In the genomic region with DNA sequence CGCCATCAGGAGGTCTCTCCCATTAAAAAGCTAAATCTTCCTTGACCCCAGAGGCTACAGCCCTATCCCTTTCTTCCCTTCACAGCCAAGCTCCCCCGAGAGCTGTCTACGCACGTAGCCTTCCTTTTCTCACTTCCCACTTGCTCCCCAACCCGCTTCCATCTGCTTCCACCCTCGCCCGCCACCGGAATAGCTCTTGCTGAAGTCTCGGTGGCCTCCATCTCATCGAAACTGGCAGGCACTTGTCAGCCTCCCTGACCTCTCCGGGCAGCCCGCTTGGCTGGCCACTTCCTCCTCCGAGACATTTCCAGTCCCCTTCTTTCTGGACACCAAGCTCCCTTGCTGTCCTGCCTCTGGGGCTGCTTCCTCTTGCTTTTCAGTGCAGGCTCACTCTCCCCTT, we compare ENCODE assay signal across 20 cellular contexts. TPM values are rescaled to one million over a fixed set of nuclear protein-coding genes. Genes with fewer than 3 reads are reported as not detected.
DNase-seq lines count a peak whose midpoint lies in the region; ATAC-seq and TF ChIP-seq lines count a peak whose summit lies in the region.
"Had no signal": no experiment of that assay in that cellular context is flagged by ENCODE, and none has a peak within 500 bp of the region (broad histone marks: within the 10 kb centered on the region; RNA-seq: fewer than 3 reads in every experiment).

No MANE protein-coding gene starts in this region.

- H3K9me3 ChIP-seq in endodermal cell (ENCODE audit: control insufficient read depth, low read length), result no peaks in the 10 kb centered on the region
- H3K9me3 ChIP-seq in mucosa of descending colon, result no peaks in the 10 kb centered on the region
- no peaks in the 10 kb centered on the region for H3K9me3 ChIP-seq in upper lobe of right lung
- H3K9me3 ChIP-seq: A549; BLaER1 treated with 17β-estradiol and CSF1 and Interleukin-3, amounts not matched to agents 10 nM and 100 nM; gastroesophageal sphincter; Peyer's patch had no signal

- H3K4me1 ChIP-seq in endodermal cell (ENCODE audit: control insufficient read depth, insufficient read depth, low read length) (no peaks in the 10 kb centered on the region), mucosa of descending colon (ENCODE audit: low read depth) (no peaks in the 10 kb centered on the region), upper lobe of right lung (no peaks in the 10 kb centered on the region)
- H3K4me1 ChIP-seq: A549, gastroesophageal sphincter, Peyer's patch had no signal

- H3K4me3 Mint-ChIP-seq in activated naive CD8-positive, alpha-beta T cell, result no peak overlapping the region
- no peak overlapping the region for H3K4me3 Mint-ChIP-seq in activated naive CD8-positive, alpha-beta T cell treated with anti-CD3 and anti-CD28 coated beads for 36 hours
- no peak overlapping the region for H3K4me3 Mint-ChIP-seq in endodermal cell

- H3K27me3 Mint-ChIP-seq in activated naive CD8-positive, alpha-beta T cell, result no peaks in the 10 kb centered on the region
- no peaks in the 10 kb centered on the region for H3K27me3 Mint-ChIP-seq in activated naive CD8-positive, alpha-beta T cell treated with anti-CD3 and anti-CD28 coated beads for 36 hours
- peaks cover 16% of the 10 kb centered on the region for H3K27me3 Mint-ChIP-seq in endodermal cell (ENCODE audit: insufficient read depth)

- no peak for DNase-seq in activated naive CD8-positive, alpha-beta T cell treated with anti-CD3 and anti-CD28 coated beads for 36 hours
- DNase-seq in endodermal cell (peak; percentile 42), mucosa of descending colon (no peak), upper lobe of right lung (no peak), foreskin melanocyte (no peak)
- DNase-seq: activated CD4-positive, alpha-beta T cell treated with anti-CD3 and anti-CD28 coated beads for 48 hours; activated gamma-delta T cell; amniotic stem cell; central memory CD4-positive, alpha-beta T cell; effector CD4-positive, alpha-beta T cell; GOT3; NCI-H1436; stimulated activated naive CD4-positive, alpha-beta T cell treated with Interleukin-2 at 50 U/mL for 16 hours had no signal

- no peak for TF ChIP-seq CTCF in endodermal cell (conservative IDR thresholded peaks at IDR 0.05)
- TF ChIP-seq CTCF in mucosa of descending colon (IDR thresholded peaks at IDR 0.05), result no peak
- no peak for TF ChIP-seq CTCF in upper lobe of right lung (IDR thresholded peaks at IDR 0.05)

- H3K9me3 Mint-ChIP-seq in activated naive CD8-positive, alpha-beta T cell (ENCODE audit: low read depth), result no peaks in the 10 kb centered on the region
- H3K9me3 Mint-ChIP-seq in activated naive CD8-positive, alpha-beta T cell treated with anti-CD3 and anti-CD28 coated beads for 36 hours, result no peaks in the 10 kb centered on the region
- H3K9me3 Mint-ChIP-seq in endodermal cell, result no peaks in the 10 kb centered on the region

- H3K27ac ChIP-seq in endodermal cell (ENCODE audit: low read depth, low read length) (no peak overlapping the region), upper lobe of right lung (no peak overlapping the region)
- H3K27ac ChIP-seq: A549; BLaER1 treated with 17β-estradiol and CSF1 and Interleukin-3, amounts not matched to agents 10 nM and 100 nM; gastroesophageal sphincter; Peyer's patch had no signal

- H3K4me1 Mint-ChIP-seq in activated naive CD8-positive, alpha-beta T cell (ENCODE audit: low read depth), result peaks cover 2% of the 10 kb centered on the region
- H3K4me1 Mint-ChIP-seq in activated naive CD8-positive, alpha-beta T cell treated with anti-CD3 and anti-CD28 coated beads for 36 hours, result peaks cover 4% of the 10 kb centered on the region
- H3K4me1 Mint-ChIP-seq in endodermal cell, result no peaks in the 10 kb centered on the region

- intact Hi-C loops in mucosa of descending colon (cut with DNase I, micrococcal nuclease), result no loop called here
- intact Hi-C loops in upper lobe of right lung (cut with DNase I), result no loop called here

- peak overlapping the region; percentile 6 for H3K27ac Mint-ChIP-seq in activated naive CD8-positive, alpha-beta T cell
- H3K27ac Mint-ChIP-seq in activated naive CD8-positive, alpha-beta T cell treated with anti-CD3 and anti-CD28 coated beads for 36 hours, result no peak overlapping the region
- H3K27ac Mint-ChIP-seq in endodermal cell, result no peak overlapping the region

- H3K36me3 Mint-ChIP-seq in activated naive CD8-positive, alpha-beta T cell, result no peaks in the 10 kb centered on the region
- H3K36me3 Mint-ChIP-seq in activated naive CD8-positive, alpha-beta T cell treated with anti-CD3 and anti-CD28 coated beads for 36 hours, result no peaks in the 10 kb centered on the region
- H3K36me3 Mint-ChIP-seq in endodermal cell (ENCODE audit: low read depth), result no peaks in the 10 kb centered on the region

- ATAC-seq in mucosa of descending colon (peak; percentile 21), upper lobe of right lung (peak; percentile 75), GM21515 (IDR thresholded peaks at IDR 0.05; ENCODE audit: unreplicated experiment) (no peak), HG02642 (IDR thresholded peaks at IDR 0.05; ENCODE audit: poor library complexity, unreplicated experiment) (no peak)
- ATAC-seq: gastroesophageal sphincter had no signal

- no peak overlapping the region for H3K4me3 ChIP-seq in endodermal cell (ENCODE audit: low read length)
- H3K4me3 ChIP-seq in mucosa of descending colon, result no peak overlapping the region
- H3K4me3 ChIP-seq in upper lobe of right lung, result no peak overlapping the region
- H3K4me3 ChIP-seq: A549; BLaER1 treated with 17β-estradiol and CSF1 and Interleukin-3, amounts not matched to agents 10 nM and 100 nM; gastroesophageal sphincter; Peyer's patch had no signal

- WGBS in endodermal cell (ENCODE audit: insufficient coverage in 1 of 2, insufficient read length in 1 of 2), 2 experiments, result 87 to 91% methylated on average over 8 to 13 of the region's 13 CpGs

- H3K27me3 ChIP-seq in endodermal cell (ENCODE audit: control insufficient read depth, insufficient read depth, low read length, poor library complexity, severe bottlenecking), result no peaks in the 10 kb centered on the region
- H3K27me3 ChIP-seq in upper lobe of right lung, result no peaks in the 10 kb centered on the region
- H3K27me3 ChIP-seq: BLaER1 treated with 17β-estradiol and CSF1 and Interleukin-3, amounts not matched to agents 10 nM and 100 nM; gastroesophageal sphincter; Peyer's patch had no signal

- no peak overlapping the region for H3K9ac ChIP-seq in endodermal cell (ENCODE audit: extremely low read depth, low read length, poor library complexity, severe bottlenecking)
- H3K9ac ChIP-seq: BLaER1 treated with 17β-estradiol and CSF1 and Interleukin-3, amounts not matched to agents 10 nM and 100 nM had no signal

- H3K36me3 ChIP-seq in endodermal cell (ENCODE audit: control insufficient read depth, insufficient read depth, low read length) (no peaks in the 10 kb centered on the region), mucosa of descending colon (ENCODE audit: low read depth) (no peaks in the 10 kb centered on the region), upper lobe of right lung (no peaks in the 10 kb centered on the region)
- H3K36me3 ChIP-seq: BLaER1 treated with 17β-estradiol and CSF1 and Interleukin-3, amounts not matched to agents 10 nM and 100 nM; gastroesophageal sphincter; Peyer's patch had no signal

RNA-seq across cellular contexts. Expression of gene EPOP, which starts 10.7 kb away (rescaled TPM):
- total RNA-seq in activated naive CD8-positive, alpha-beta T cell treated with anti-CD3 and anti-CD28 coated beads for 36 hours, result 10 to 100 TPM; 33.6 to 33.7 TPM
- total RNA-seq in endodermal cell (1 to 10 TPM; 3.2 to 5.0 TPM), mucosa of descending colon (1 to 10 TPM in 1 of 3 donors, under 1 TPM in 1, not detected in 1; 0.75 to 1.1 TPM), upper lobe of right lung (2.1 TPM)
- 13.5 TPM for polyA plus RNA-seq in endodermal cell (2013, experiment 1 of 2)
- 12.8 TPM for polyA plus RNA-seq in endodermal cell (2013, experiment 2 of 2)

RNA-seq across cellular contexts. Expression of gene MLLT6, which starts 19.6 kb away (rescaled TPM):
- 100 to 1,000 TPM; 125 to 130 TPM for total RNA-seq in activated naive CD8-positive, alpha-beta T cell treated with anti-CD3 and anti-CD28 coated beads for 36 hours
- 100 to 1,000 TPM; 112 to 127 TPM for total RNA-seq in endodermal cell
- 54.4 TPM for polyA plus RNA-seq in endodermal cell (2013, experiment 1 of 2)
- 49.1 TPM for polyA plus RNA-seq in endodermal cell (2013, experiment 2 of 2)
- total RNA-seq in mucosa of descending colon, result 100 to 1,000 TPM in 2 of 3 donors, 10 to 100 TPM in 1; 90.1 to 164 (median 112) TPM
- total RNA-seq in upper lobe of right lung, result 133 TPM

RNA-seq across cellular contexts. Expression of gene CISD3, which starts 44.7 kb away (rescaled TPM):
- total RNA-seq in activated naive CD8-positive, alpha-beta T cell treated with anti-CD3 and anti-CD28 coated beads for 36 hours, result 10 to 100 TPM; 54.3 to 57.4 TPM
- total RNA-seq in endodermal cell (10 to 100 TPM in 1 of 2 donors, 1 to 10 TPM in 1; 8.9 to 11.2 TPM), mucosa of descending colon (100 to 1,000 TPM in 1 of 3 donors, 10 to 100 TPM in 2; 60.8 to 101 (median 91.8) TPM), upper lobe of right lung (29.7 TPM)
- polyA plus RNA-seq in endodermal cell (2013, experiment 1 of 2), result 5.7 TPM
- 6.3 TPM for polyA plus RNA-seq in endodermal cell (2013, experiment 2 of 2)

Comparison
In these comparisons a context has a peak if more than half of its experiments do, and no peak if none do; other contexts are left out.
1. ATAC-seq: peak in mucosa of descending colon (single experiment) and upper lobe of right lung (single experiment); none in GM21515 (single experiment) and HG02642 (single experiment).
2. RNA of gene EPOP, which starts 10.7 kb away (total RNA-seq): 33.6 to 33.7 TPM in activated naive CD8-positive, alpha-beta T cell treated with anti-CD3 and anti-CD28 coated beads for 36 hours; 3.2 to 5.0 TPM in endodermal cell, 2.1 TPM in upper lobe of right lung (single experiment) and 0.75 to 1.1 TPM in mucosa of descending colon; every median in the first group is over 4 times any median in the second.